In the genomic region with DNA sequence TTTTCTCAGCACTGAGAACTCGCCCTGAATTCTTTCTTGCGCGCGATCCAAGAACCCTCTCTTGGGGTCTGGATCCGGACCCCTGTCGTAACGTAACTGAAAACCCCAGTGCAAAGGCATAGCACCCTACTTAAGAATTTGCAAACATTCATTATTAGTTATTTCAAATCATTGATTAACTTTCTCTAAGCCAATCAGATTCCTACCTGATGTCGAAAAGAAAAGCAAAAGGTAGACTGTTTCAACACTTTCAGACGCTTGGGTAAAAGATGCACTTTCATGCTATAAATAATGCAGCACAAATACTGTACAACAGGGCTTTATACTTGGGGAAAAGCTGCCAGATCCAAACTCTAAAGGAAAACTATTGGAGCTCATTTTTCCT, we compare ENCODE assay signal across 8 cellular contexts. TPM values are rescaled to one million over a fixed set of nuclear protein-coding genes. Genes with fewer than 3 reads are reported as not detected.
A peak's percentile ranks its signal among the peaks of the same experiment; 100 is the strongest.
DNase-seq lines count a peak whose midpoint lies in the region; ATAC-seq and TF ChIP-seq lines count a peak whose summit lies in the region.

No MANE protein-coding gene starts in this region.

- TF ChIP-seq CTCF in cardiac muscle cell (IDR thresholded peaks at IDR 0.05; ENCODE audit: low read depth, low read length) = no peak
- no peak for TF ChIP-seq CTCF in mammary epithelial cell (conservative IDR thresholded peaks at IDR 0.05 in 1 of 2, IDR thresholded peaks at IDR 0.05 in 1 of 2; ENCODE audit: extremely low read depth in 1 of 2, insufficient read depth in 1 of 2, low read depth in 1 of 2, low read length in 2 of 2)
- TF ChIP-seq CTCF in mesothelial cell of epicardium (IDR thresholded peaks at IDR 0.05; ENCODE audit: unreplicated experiment) = no peak
- TF ChIP-seq CTCF in upper lobe of right lung (IDR thresholded peaks at IDR 0.05) = no peak

- H3K36me3 Mint-ChIP-seq in mesothelial cell of epicardium = peaks cover 1% of the 10 kb centered on the region

- H3K4me1 Mint-ChIP-seq in mesothelial cell of epicardium = peaks cover 9% of the 10 kb centered on the region

- BruUV-seq in mammary epithelial cell (replicated peaks; lab: Mats Ljungman, UMichigan) = no TSS peak

- H3K27ac ChIP-seq in cardiac muscle cell = no peak overlapping the region
- H3K27ac ChIP-seq in mammary epithelial cell (ENCODE audit: insufficient read depth, low read depth, low read length) = peak overlapping the region; percentile 61
- H3K27ac ChIP-seq in upper lobe of right lung = peak overlapping the region; percentile 64

- peaks cover 3% of the 10 kb centered on the region for H3K79me2 ChIP-seq in mammary epithelial cell (ENCODE audit: insufficient read depth, low read length)

- H2AFZ ChIP-seq in mammary epithelial cell (ENCODE audit: low read depth, low read length) = peak overlapping the region; percentile 85

- H3K4me2 ChIP-seq in mammary epithelial cell (ENCODE audit: insufficient read depth, low read depth, low read length) = peak overlapping the region; percentile 82

- H3K9me3 Mint-ChIP-seq in mesothelial cell of epicardium = no peaks in the 10 kb centered on the region

- H3K4me1 ChIP-seq in cardiac muscle cell (ENCODE audit: low read depth) (peaks cover 4% of the 10 kb centered on the region), mammary epithelial cell (ENCODE audit: insufficient read depth, low read length) (peaks cover 5% of the 10 kb centered on the region), upper lobe of right lung (peaks cover 5% of the 10 kb centered on the region)

- dilution Hi-C loops in mammary epithelial cell (cut with HindIII; ENCODE audit: low sequenced_read_pairs) = no loop called here

- H3K27me3 ChIP-seq in cardiac muscle cell (no peaks in the 10 kb centered on the region), mammary epithelial cell (ENCODE audit: insufficient read depth, low read length) (no peaks in the 10 kb centered on the region), upper lobe of right lung (no peaks in the 10 kb centered on the region)

- no peak for DNase-seq in cardiac muscle cell (ENCODE audit: low read depth in 1 of 2, low spot score in 1 of 2)
- no peak for DNase-seq in cardiac septum (ENCODE audit: low spot score)
- no peak for DNase-seq in mammary epithelial cell
- DNase-seq in mesothelial cell of epicardium (ENCODE audit: low spot score in 2 of 2, unreplicated experiment in 2 of 2) = no peak
- no peak for DNase-seq in upper lobe of right lung
- no peak for DNase-seq in stimulated activated CD8-positive, alpha-beta memory T cell treated with anti-CD3 and anti-CD28 coated beads, Interleukin-4, amount 100 ng/mL, for 48 hours

- ATAC-seq in upper lobe of right lung (no peak), HG02588 (IDR thresholded peaks at IDR 0.05; ENCODE audit: unreplicated experiment) (no peak), HG03460 (IDR thresholded peaks at IDR 0.05; ENCODE audit: unreplicated experiment) (no peak)

- peaks cover 4% of the 10 kb centered on the region for H3K27me3 Mint-ChIP-seq in mesothelial cell of epicardium (ENCODE audit: low read depth)

- CTCF ChIA-PET in mammary epithelial cell (lab: Charles Lee; ENCODE audit: low non-redundant PET) = interaction anchor here (0.7 kb wide), 1 partner anchor 422 kb away, joined by 6 read pairs; no protein-coding TSS in a partner anchor

- 36% methylated on average over 8 of the region's 9 CpGs for WGBS in mammary epithelial cell (ENCODE audit: low coverage, missing lambda C conversion rate)

- intact Hi-C loops in cardiac septum (cut with DNase I) = loop anchor here (5.0 to 10.0 kb wide), 2 partner anchors 276 to 453 kb away; a partner anchor contains a TSS
- intact Hi-C loops in mammary epithelial cell (cut with micrococcal nuclease) = loop anchor here (5.0 kb wide), 1 partner anchor 256 kb away; no protein-coding TSS in a partner anchor
- intact Hi-C loops in upper lobe of right lung (cut with DNase I) = no loop called here

- H3K9ac ChIP-seq in mammary epithelial cell (ENCODE audit: insufficient read depth, low read length) = peak overlapping the region; percentile 39

- H3K36me3 ChIP-seq in cardiac muscle cell (no peaks in the 10 kb centered on the region), mammary epithelial cell (ENCODE audit: insufficient read depth, low read length) (no peaks in the 10 kb centered on the region), upper lobe of right lung (peaks cover 8% of the 10 kb centered on the region)

- in situ Hi-C loops in mammary epithelial cell (cut with MboI; ENCODE audit: low sequenced_read_pairs in 2 of 2) = no loop called here

- H3K4me3 ChIP-seq in cardiac muscle cell (peak overlapping the region; percentile 22), mammary epithelial cell (replicated peaks in 1 of 3; ENCODE audit: insufficient read depth in 1 of 3, low read depth in 2 of 3, low read length in 3 of 3) (peak overlapping the region; percentile 47 to 57 (median 57)), upper lobe of right lung (peak overlapping the region; percentile 48)

- H4K20me1 ChIP-seq in mammary epithelial cell (ENCODE audit: insufficient read depth, low read length) = no peaks in the 10 kb centered on the region

- H3K9me3 ChIP-seq in cardiac muscle cell (ENCODE audit: low read depth) (no peaks in the 10 kb centered on the region), mammary epithelial cell (replicated peaks; ENCODE audit: insufficient read depth, low read length) (no peaks in the 10 kb centered on the region), upper lobe of right lung (no peaks in the 10 kb centered on the region)

- no peak overlapping the region for H3K4me3 Mint-ChIP-seq in mesothelial cell of epicardium

- H3K27ac Mint-ChIP-seq in mesothelial cell of epicardium = peak overlapping the region; percentile 47

RNA-seq across cellular contexts. Expression of a gene that starts 0.8 kb away (rescaled TPM):
- total RNA-seq in cardiac muscle cell (44.6 and 50.3 TPM in 2 replicates), cardiac septum (9.4 TPM), mammary epithelial cell (10 to 100 TPM; 14.4 to 23.7 TPM), mesothelial cell of epicardium (54.6 to 65.0 TPM (median 55.7 TPM) in 3 replicates), upper lobe of right lung (32.9 TPM)
- polyA plus RNA-seq in cardiac muscle cell (28.2 and 30.2 TPM in 2 replicates), mammary epithelial cell (11.5 TPM)
- polyA minus RNA-seq in mammary epithelial cell = 15.2 TPM
